18 cellular contexts compared by ENCODE assay signal in genomic region chr13:113919761-113920160, GRCh38. TPM values are rescaled to one million over a fixed set of nuclear protein-coding genes. Genes with fewer than 3 reads are reported as not detected.
DNase-seq lines count a peak whose midpoint lies in the region; ATAC-seq and TF ChIP-seq lines count a peak whose summit lies in the region.
"Had no signal": no experiment of that assay in that cellular context is flagged by ENCODE, and none has a peak within 500 bp of the region (broad histone marks: within the 10 kb centered on the region; RNA-seq: fewer than 3 reads in every experiment).

No MANE protein-coding gene starts in this region.

- peak overlapping the region; percentile 74 for H2BK15ac ChIP-seq in mesenchymal stem cell (ENCODE audit: low read depth, poor library complexity, severe bottlenecking)

- H3K4me1 ChIP-seq in Panc1 (ENCODE audit: control insufficient read depth, insufficient read depth, low read length): no peaks in the 10 kb centered on the region
- peaks cover 11% of the 10 kb centered on the region for H3K4me1 ChIP-seq in mesenchymal stem cell (ENCODE audit: control insufficient read depth, insufficient read depth, low read depth, low read length)
- H3K4me1 ChIP-seq in stomach: peaks cover 0 to 9% (median 0%) of the 10 kb centered on the region in 4 donors
- H3K4me1 ChIP-seq: A549 had no signal

- CTCF ChIA-PET in Panc1 (lab: Charles Lee): no interaction called here

- intact Hi-C loops in Panc1 (cut with micrococcal nuclease; ENCODE audit: unreplicated experiment): no loop called here
- intact Hi-C loops in stomach (cut with DNase I; ENCODE audit: low total_unique reads): no loop called here

- POLR2A ChIA-PET in Panc1 (lab: Charles Lee): interaction anchor here (0.7 kb wide), 1 partner anchor 110 kb away, joined by 4 read pairs; no protein-coding TSS in a partner anchor

- peak; percentile 5 for DNase-seq in activated T-cell treated with anti-CD3 and anti-CD28 coated beads, Interleukin-2, amount 50 U/mL, for 24 hours
- DNase-seq in activated T-cell treated with anti-CD3 and anti-CD28 coated beads, Interleukin-2, amount 50 U/mL, for 1 hour: no peak
- DNase-seq in Panc1 (ENCODE audit: low read depth, low spot score) (no peak), mesenchymal stem cell (no peak), stomach (peak; percentile 1), A172 (ENCODE audit: low spot score) (no peak), NCI-H510A (lab: John Stamatoyannopoulos, UW) (no peak)
- DNase-seq: Calu3, GOT3, KBM-7, NCI-H1105, NCI-H2081 treated with DMSO at 0.1 percent for 48 hours, NCI-H446 treated with DMSO at 0.1 percent for 48 hours had no signal

- H3K4me2 ChIP-seq in mesenchymal stem cell (ENCODE audit: low read length, poor library complexity, severe bottlenecking): no peak overlapping the region
- H3K4me2 ChIP-seq: A549, BLaER1 had no signal

- H2BK5ac ChIP-seq in mesenchymal stem cell (ENCODE audit: low read depth, low read length, poor library complexity, severe bottlenecking): no peak overlapping the region

- H4K91ac ChIP-seq in mesenchymal stem cell (ENCODE audit: low read length): peak overlapping the region; percentile 92

- BruUV-seq in Panc1 (replicated peaks; lab: Mats Ljungman, UMichigan): no TSS peak

- no peaks in the 10 kb centered on the region for H3K79me1 ChIP-seq in mesenchymal stem cell (replicated peaks; ENCODE audit: low read length, poor library complexity, severe bottlenecking)

- peak overlapping the region; percentile 66 for H2AK5ac ChIP-seq in mesenchymal stem cell (ENCODE audit: low read length, severe bottlenecking)

- H3K9me3 ChIP-seq in Panc1 (ENCODE audit: control insufficient read depth, insufficient read depth, low read depth, low read length) (no peaks in the 10 kb centered on the region; the same call in 1 of the 2 replicates), mesenchymal stem cell (ENCODE audit: control insufficient read depth, low read length) (peaks cover 37% of the 10 kb centered on the region), stomach (peaks cover 0 to 16% (median 12%) of the 10 kb centered on the region in 4 donors)

- H3K27ac ChIP-seq in Panc1 (ENCODE audit: low read length): no peak overlapping the region
- no peak overlapping the region for H3K27ac ChIP-seq in mesenchymal stem cell (ENCODE audit: low read length, poor library complexity, severe bottlenecking)
- no peak overlapping the region for H3K27ac ChIP-seq in stomach
- H3K27ac ChIP-seq: A549, BLaER1 had no signal

- peak overlapping the region in 1 of 2 experiments; percentile 70 for H3K18ac ChIP-seq in mesenchymal stem cell (ENCODE audit: low read depth in 1 of 2, low read length in 2 of 2)

- H3K27me3 ChIP-seq in Panc1 (ENCODE audit: control insufficient read depth, insufficient read depth, low read length) (no peaks in the 10 kb centered on the region), mesenchymal stem cell (ENCODE audit: control insufficient read depth in 1 of 2, insufficient read depth in 1 of 2, low read length in 2 of 2) (peaks cover 2 to 4% of the 10 kb centered on the region in 2 experiments), stomach (peaks cover 0 to 32% (median 5%) of the 10 kb centered on the region in 3 donors)
- H3K27me3 ChIP-seq: BLaER1 had no signal

- H3K27ac Mint-ChIP-seq in activated T-cell treated with anti-CD3 and anti-CD28 coated beads, Interleukin-2, amount 50 U/mL, for 24 hours: no peak overlapping the region
- H3K27ac Mint-ChIP-seq: CD8-positive, alpha-beta T cell had no signal

- TF ChIP-seq EP300 in stomach (IDR thresholded peaks at IDR 0.05): no peak

- no peak overlapping the region for H2AFZ ChIP-seq in mesenchymal stem cell (ENCODE audit: low read depth, low read length)

- H3K36me3 ChIP-seq in Panc1 (ENCODE audit: control insufficient read depth, insufficient read depth, low read length): no peaks in the 10 kb centered on the region
- peaks cover 0 to 1% of the 10 kb centered on the region in 2 experiments for H3K36me3 ChIP-seq in mesenchymal stem cell (ENCODE audit: control insufficient read depth in 1 of 2, insufficient read depth in 2 of 2, low read depth in 1 of 2, low read length in 2 of 2)
- H3K36me3 ChIP-seq in stomach: no peaks in the 10 kb centered on the region
- H3K36me3 ChIP-seq: BLaER1 had no signal

- H3K4me1 Mint-ChIP-seq in activated T-cell treated with anti-CD3 and anti-CD28 coated beads, Interleukin-2, amount 50 U/mL, for 24 hours (ENCODE audit: low read depth): no peaks in the 10 kb centered on the region

- no peak overlapping the region for H3K23ac ChIP-seq in mesenchymal stem cell (ENCODE audit: low read length in 2 of 2)

- no peak for TF ChIP-seq POLR2A in stomach (IDR thresholded peaks at IDR 0.05)

- H3K4me3 ChIP-seq in Panc1 (ENCODE audit: low read depth in 2 of 2, low read length in 2 of 2): no peak overlapping the region
- H3K4me3 ChIP-seq in mesenchymal stem cell (ENCODE audit: insufficient read depth in 1 of 2, low read depth in 1 of 2, low read length in 2 of 2): no peak overlapping the region
- no peak overlapping the region for H3K4me3 ChIP-seq in stomach
- H3K4me3 ChIP-seq: A549, BLaER1 had no signal

- peak overlapping the region; percentile 59 to 62 for H2BK12ac ChIP-seq in mesenchymal stem cell (ENCODE audit: low read length in 2 of 2)

- peak overlapping the region in 1 of 2 experiments; percentile 85 for H3K14ac ChIP-seq in mesenchymal stem cell (ENCODE audit: low read length in 2 of 2)

- H3K4ac ChIP-seq in mesenchymal stem cell (ENCODE audit: low read depth in 1 of 2, low read length in 2 of 2): peak overlapping the region in 1 of 2 experiments; percentile 50

- peaks cover 8% of the 10 kb centered on the region for H3K9me3 Mint-ChIP-seq in activated T-cell treated with anti-CD3 and anti-CD28 coated beads, Interleukin-2, amount 50 U/mL, for 24 hours

- no peak overlapping the region for H4K8ac ChIP-seq in mesenchymal stem cell (ENCODE audit: low read length)

- ATAC-seq in Panc1 (peak; percentile 18; the same call in 1 of the 2 replicates), HG03469 (IDR thresholded peaks at IDR 0.05; ENCODE audit: unreplicated experiment) (no peak)
- ATAC-seq: A549; CD8-positive, alpha-beta T cell; Right ventricle myocardium inferior had no signal

- no peak for TF ChIP-seq CTCF in Panc1 (IDR thresholded peaks at IDR 0.05)
- no peak for TF ChIP-seq CTCF in stomach (IDR thresholded peaks at IDR 0.05)

- no peak overlapping the region for H2BK120ac ChIP-seq in mesenchymal stem cell (ENCODE audit: low read depth, low read length)

- H3K27me3 Mint-ChIP-seq in activated T-cell treated with anti-CD3 and anti-CD28 coated beads, Interleukin-2, amount 50 U/mL, for 24 hours: peaks cover 65% of the 10 kb centered on the region

- H3K36me3 Mint-ChIP-seq in activated T-cell treated with anti-CD3 and anti-CD28 coated beads, Interleukin-2, amount 50 U/mL, for 24 hours (ENCODE audit: low read depth): no peaks in the 10 kb centered on the region
- H3K36me3 Mint-ChIP-seq: CD8-positive, alpha-beta T cell had no signal

- no peak overlapping the region for H3K4me3 Mint-ChIP-seq in activated T-cell treated with anti-CD3 and anti-CD28 coated beads, Interleukin-2, amount 50 U/mL, for 24 hours
- H3K4me3 Mint-ChIP-seq: CD8-positive, alpha-beta T cell had no signal

- WGBS in mesenchymal stem cell: 90% methylated on average over 5 of the region's 5 CpGs
- WGBS in stomach, 5 donors: 88 to 97% (median 94%) methylated on average over 4 to 5 of the region's 5 CpGs

- in situ Hi-C loops in Panc1 (cut with HindIII; ENCODE audit: low pct_unique_long_range_greater_than_20kb, low sequenced_read_pairs): no loop called here

- no peak overlapping the region for H3K9ac ChIP-seq in mesenchymal stem cell (ENCODE audit: low read length)
- H3K9ac ChIP-seq: BLaER1 had no signal

RNA-seq across cellular contexts. Expression of gene C13orf46, which starts 54.1 kb away (rescaled TPM):
- total RNA-seq in Panc1 (2021; ENCODE audit: unreplicated experiment) (2.6 TPM), stomach (10 to 100 TPM in 2 of 5 donors, 1 to 10 TPM in 1, under 1 TPM in 1, not detected in 1; 0.58 to 32.6 (median 12.0) TPM)
- 1.5 TPM for polyA plus RNA-seq in Panc1 (2012; ENCODE audit: insufficient read length)
- 0.43 TPM for polyA plus RNA-seq in mesenchymal stem cell (2013, experiment 1 of 2)
- polyA plus RNA-seq in mesenchymal stem cell (2013, experiment 2 of 2): 0.45 TPM
- 10 to 100 TPM in 1 of 3 donors, 1 to 10 TPM in 1, under 1 TPM in 1; 0.95 to 17.6 (median 8.7) TPM for polyA plus RNA-seq in stomach
- total RNA-seq in A172 (2014; rRNA removed; shearing (Covaris generic)): 0.02 and 0.12 TPM in 2 replicates

RNA-seq across cellular contexts. Expression of gene GAS6, which starts 55.9 kb away (rescaled TPM):
- 28.1 TPM for total RNA-seq in Panc1 (2021; ENCODE audit: unreplicated experiment)
- polyA plus RNA-seq in Panc1 (2012; ENCODE audit: insufficient read length): 27.9 TPM
- polyA plus RNA-seq in mesenchymal stem cell (2013, experiment 1 of 2): 126 TPM
- 127 TPM for polyA plus RNA-seq in mesenchymal stem cell (2013, experiment 2 of 2)
- total RNA-seq in stomach: 100 to 1,000 TPM in 2 of 5 donors, 10 to 100 TPM in 3; 31.4 to 409 (median 93.4) TPM
- 100 to 1,000 TPM in 1 of 3 donors, 10 to 100 TPM in 2; 34.7 to 109 (median 62.0) TPM for polyA plus RNA-seq in stomach
- total RNA-seq in A172 (2014; rRNA removed; shearing (Covaris generic)): 30.7 and 55.3 TPM in 2 replicates

Comparison
In these comparisons a context has a peak if more than half of its experiments do, and no peak if none do; other contexts are left out.
1. DNase-seq: peak in activated T-cell treated with anti-CD3 and anti-CD28 coated beads, Interleukin-2, amount 50 U/mL, for 24 hours (single experiment) and stomach (single experiment); none in activated T-cell treated with anti-CD3 and anti-CD28 coated beads, Interleukin-2, amount 50 U/mL, for 1 hour (single experiment), Panc1 (single experiment), mesenchymal stem cell (single experiment), A172 (single experiment) and NCI-H510A (single experiment).